In genomic region chr22:30354644-30355043, GRCh38 we compare ENCODE assay signal across 11 cellular contexts. TPM values are rescaled to one million over a fixed set of nuclear protein-coding genes. Genes with fewer than 3 reads are reported as not detected.
DNase-seq lines count a peak whose midpoint lies in the region; ATAC-seq and TF ChIP-seq lines count a peak whose summit lies in the region.
"Had no signal": no experiment of that assay in that cellular context is flagged by ENCODE, and none has a peak within 500 bp of the region (broad histone marks: within the 10 kb centered on the region; RNA-seq: fewer than 3 reads in every experiment).

No MANE protein-coding gene starts in this region.

- H3K79me2 ChIP-seq in neural cell (replicated peaks; ENCODE audit: insufficient read depth, low read length), result peaks cover 39% of the 10 kb centered on the region

- H3K27ac ChIP-seq in CD4-positive, alpha-beta T cell (ENCODE audit: low read depth, low read length), result no peak overlapping the region
- H3K27ac ChIP-seq in neural cell (ENCODE audit: low read length), result no peak overlapping the region

- H3K4me3 Mint-ChIP-seq in CD4-positive, alpha-beta T cell, result peak overlapping the region; percentile 100
- peak overlapping the region; percentile 94 to 99 (median 99) for H3K4me3 Mint-ChIP-seq in IgD-negative memory B cell
- peak overlapping the region; percentile 12 to 99 (median 98) for H3K4me3 Mint-ChIP-seq in brain
- H3K4me3 Mint-ChIP-seq in chondrocyte (ENCODE audit: unreplicated experiment), result no peak overlapping the region

- no peaks in the 10 kb centered on the region for H3K9me2 ChIP-seq in neural cell (ENCODE audit: insufficient read depth, low read length)

- intact Hi-C loops in CD4-positive, alpha-beta T cell (cut with DNase I, micrococcal nuclease), result no loop called here
- intact Hi-C loops in mucosa of descending colon (cut with DNase I, micrococcal nuclease), result no loop called here

- H3K27ac Mint-ChIP-seq in CD4-positive, alpha-beta T cell, result peak overlapping the region; percentile 99
- H3K27ac Mint-ChIP-seq in IgD-negative memory B cell (peak overlapping the region in 1 of 3 donors; percentile 95), brain (peak overlapping the region in 3 of 5 experiments; percentile 11 to 72 (median 32)), chondrocyte (ENCODE audit: unreplicated experiment) (no peak overlapping the region)

- no peak overlapping the region for H3K4me2 ChIP-seq in neural cell (ENCODE audit: low read length)

- TF ChIP-seq EP300 in neural cell (conservative IDR thresholded peaks at IDR 0.05; ENCODE audit: poor library complexity, severe bottlenecking), result no peak

- POLR2A ChIA-PET in CD4-positive, alpha-beta T cell (lab: Charles Lee), result interaction anchor here (1.4 to 2.2 kb wide), 2 partner anchors 49 to 66 kb away, joined by 5 to 10 read pairs; no protein-coding TSS in a partner anchor

- H3K27me3 Mint-ChIP-seq in CD4-positive, alpha-beta T cell, result no peaks in the 10 kb centered on the region
- H3K27me3 Mint-ChIP-seq in IgD-negative memory B cell (no peaks in the 10 kb centered on the region), brain (peaks cover 11% of the 10 kb centered on the region), chondrocyte (ENCODE audit: low read depth) (no peaks in the 10 kb centered on the region)

- H3K9me3 Mint-ChIP-seq in CD4-positive, alpha-beta T cell, result no peaks in the 10 kb centered on the region
- H3K9me3 Mint-ChIP-seq in IgD-negative memory B cell, result no peaks in the 10 kb centered on the region
- H3K9me3 Mint-ChIP-seq in brain, result no peaks in the 10 kb centered on the region
- no peaks in the 10 kb centered on the region for H3K9me3 Mint-ChIP-seq in chondrocyte (ENCODE audit: low read depth)

- no peaks in the 10 kb centered on the region for H3K27me3 ChIP-seq in CD4-positive, alpha-beta T cell (ENCODE audit: control insufficient read depth, insufficient read depth, low read length)
- no peaks in the 10 kb centered on the region for H3K27me3 ChIP-seq in neural cell (ENCODE audit: insufficient read depth, low read depth, low read length)

- no peak for TF ChIP-seq RAD21 in neural cell (conservative IDR thresholded peaks at IDR 0.05)

- peaks cover 24% of the 10 kb centered on the region for H3K4me1 ChIP-seq in mucosa of descending colon (ENCODE audit: low read depth)

- peaks cover 71% of the 10 kb centered on the region for H3K4me1 Mint-ChIP-seq in CD4-positive, alpha-beta T cell (ENCODE audit: low read depth)
- H3K4me1 Mint-ChIP-seq in IgD-negative memory B cell, result peaks cover 41 to 55% (median 49%) of the 10 kb centered on the region in 3 donors
- H3K4me1 Mint-ChIP-seq in brain, result peaks cover 66% of the 10 kb centered on the region
- peaks cover 37% of the 10 kb centered on the region for H3K4me1 Mint-ChIP-seq in chondrocyte (ENCODE audit: low read depth)

- no peak overlapping the region for H3K9ac ChIP-seq in neural cell (ENCODE audit: low read length)

- H2AFZ ChIP-seq in neural cell (ENCODE audit: low read depth, low read length), result no peak overlapping the region

- peaks cover 73% of the 10 kb centered on the region for H3K36me3 Mint-ChIP-seq in CD4-positive, alpha-beta T cell (ENCODE audit: low read depth)
- peaks cover 2% of the 10 kb centered on the region for H3K36me3 Mint-ChIP-seq in IgD-negative memory B cell
- peaks cover 43% of the 10 kb centered on the region for H3K36me3 Mint-ChIP-seq in brain
- peaks cover 15% of the 10 kb centered on the region for H3K36me3 Mint-ChIP-seq in chondrocyte (ENCODE audit: low read depth)

- ATAC-seq in CD4-positive, alpha-beta T cell (ENCODE audit: poor library complexity), result no peak
- no peak for ATAC-seq in mucosa of descending colon

- no peak for TF ChIP-seq CTCF in CD4-positive, alpha-beta T cell (IDR thresholded peaks at IDR 0.05)
- TF ChIP-seq CTCF in brain (conservative IDR thresholded peaks at IDR 0.05) (no peak), neural cell (IDR thresholded peaks at IDR 0.05; ENCODE audit: poor library complexity, severe bottlenecking) (no peak), mucosa of descending colon (IDR thresholded peaks at IDR 0.05) (no peak), chondrocyte (IDR thresholded peaks at IDR 0.05) (no peak)

- no peaks in the 10 kb centered on the region for H3K9me3 ChIP-seq in CD4-positive, alpha-beta T cell (ENCODE audit: control insufficient read depth, low read length)
- no peaks in the 10 kb centered on the region for H3K9me3 ChIP-seq in neural cell (ENCODE audit: low read length)
- H3K9me3 ChIP-seq in mucosa of descending colon, result no peaks in the 10 kb centered on the region

- no peak for DNase-seq in CD4-positive, alpha-beta T cell
- DNase-seq in mucosa of descending colon (no peak), NCI-H510A (lab: John Stamatoyannopoulos, UW) (no peak), chondrocyte (ENCODE audit: low spot score) (no peak), DMS 273 treated with DMSO at 0.1 percent for 48 hours (lab: John Stamatoyannopoulos, UW) (no peak)
- DNase-seq: effector memory CD4-positive, alpha-beta T cell; NCI-H1092 treated with DMSO at 0.1 percent for 48 hours; NK-92 treated with Interleukin-12 subunit alpha and Interleukin-12 subunit beta, amount 100 ng/mL, for 24 hours had no signal

- H3K4me3 ChIP-seq in neural cell (ENCODE audit: low read length) (peak overlapping the region; percentile 89), mucosa of descending colon (no peak overlapping the region)

- peaks cover 8% of the 10 kb centered on the region for H4K20me1 ChIP-seq in neural cell (ENCODE audit: insufficient read depth)

- CTCF ChIA-PET in CD4-positive, alpha-beta T cell (lab: Charles Lee), result interaction anchor here (1.9 to 3.3 kb wide), 2 partner anchors 33 to 67 kb away, joined by 7 to 12 read pairs; partner anchors contain the start of gene RNF215

- no peaks in the 10 kb centered on the region for H3F3A ChIP-seq in neural cell (ENCODE audit: insufficient read depth, low read length, poor library complexity, severe bottlenecking)

- H3K36me3 ChIP-seq in neural cell (ENCODE audit: insufficient read depth, low read length), result peaks cover 3% of the 10 kb centered on the region
- no peaks in the 10 kb centered on the region for H3K36me3 ChIP-seq in mucosa of descending colon (ENCODE audit: low read depth)

TF ChIP-seq in neural cell, 6 proteins besides CTCF, POLR2A, EP300 and RAD21 (continues in another document):
- TF ChIP-seq REST (IDR thresholded peaks at IDR 0.05; ENCODE audit: borderline replicate concordance), result no peak
- no peak for TF ChIP-seq SMC3 (conservative IDR thresholded peaks at IDR 0.05; ENCODE audit: poor library complexity)

RNA-seq across cellular contexts. Expression of gene SF3A1, which starts 2.0 kb away (rescaled TPM):
- total RNA-seq in CD4-positive, alpha-beta T cell, result 100 to 1,000 TPM; 335 to 388 TPM
- 120 TPM for polyA plus RNA-seq in IgD-negative memory B cell
- 205 TPM for polyA plus RNA-seq in brain (ENCODE audit: insufficient read depth, low read depth, low replicate concordance)
- polyA plus RNA-seq in neural cell, result 14.4 and 14.6 TPM in 2 replicates
- polyA minus RNA-seq in neural cell, result 32.6 and 46.4 TPM in 2 replicates
- total RNA-seq in mucosa of descending colon, result 100 to 1,000 TPM; 133 to 152 (median 151) TPM
- total RNA-seq in chondrocyte, result 110 to 127 TPM (median 115 TPM) in 3 replicates

RNA-seq across cellular contexts. Expression of gene CCDC157, which starts 2.2 kb away (rescaled TPM):
- total RNA-seq in CD4-positive, alpha-beta T cell, result 10 to 100 TPM in 1 of 2 experiments, 1 to 10 TPM in 1; 8.3 to 10.1 TPM
- polyA plus RNA-seq in IgD-negative memory B cell (1.6 TPM), brain (ENCODE audit: insufficient read depth, low read depth, low replicate concordance) (5.1 TPM), neural cell (30.6 and 32.2 TPM in 2 replicates)
- 14.1 and 24.3 TPM in 2 replicates for polyA minus RNA-seq in neural cell
- total RNA-seq in mucosa of descending colon (1 to 10 TPM; 1.6 to 2.2 (median 1.8) TPM), chondrocyte (2.1 to 3.1 TPM (median 2.3 TPM) in 3 replicates)

RNA-seq across cellular contexts. Expression of gene TBC1D10A, which starts 27.9 kb away (rescaled TPM):
- 10 to 100 TPM; 38.9 to 41.8 TPM for total RNA-seq in CD4-positive, alpha-beta T cell
- polyA plus RNA-seq in IgD-negative memory B cell (44.0 TPM), brain (ENCODE audit: insufficient read depth, low read depth, low replicate concordance) (13.6 TPM), neural cell (11.9 and 22.0 TPM in 2 replicates)
- 8.8 and 10.5 TPM in 2 replicates for polyA minus RNA-seq in neural cell
- total RNA-seq in mucosa of descending colon (10 to 100 TPM; 29.7 to 41.4 (median 32.2) TPM), chondrocyte (24.3 to 28.0 TPM (median 26.9 TPM) in 3 replicates)

RNA-seq across cellular contexts. Expression of gene RNF215, which starts 32.6 kb away (rescaled TPM):
- 1 to 10 TPM; 4.6 to 4.9 TPM for total RNA-seq in CD4-positive, alpha-beta T cell
- polyA plus RNA-seq in IgD-negative memory B cell (0.20 TPM), brain (ENCODE audit: insufficient read depth, low read depth, low replicate concordance) (8.0 TPM), neural cell (28.3 and 40.5 TPM in 2 replicates)
- polyA minus RNA-seq in neural cell, result 13.0 and 15.3 TPM in 2 replicates
- total RNA-seq in mucosa of descending colon (10 to 100 TPM in 1 of 3 donors, 1 to 10 TPM in 2; 9.0 to 14.2 (median 9.1) TPM), chondrocyte (35.2 to 36.2 TPM (median 36.0 TPM) in 3 replicates)

RNA-seq across cellular contexts. Expression of gene SEC14L2, which starts 42.2 kb away (rescaled TPM):
- 10 to 100 TPM; 74.6 to 79.8 TPM for total RNA-seq in CD4-positive, alpha-beta T cell
- polyA plus RNA-seq in IgD-negative memory B cell (1.1 TPM), brain (ENCODE audit: insufficient read depth, low read depth, low replicate concordance) (25.3 TPM), neural cell (2.0 and 2.7 TPM in 2 replicates)
- polyA minus RNA-seq in neural cell, result 4.9 and 5.8 TPM in 2 replicates
- total RNA-seq in mucosa of descending colon (1 to 10 TPM in 2 of 3 donors, under 1 TPM in 1; 0.67 to 4.0 (median 2.5) TPM), chondrocyte (15.5 to 39.5 TPM (median 15.6 TPM) in 3 replicates)
